Comparison of ENCODE assay signal across 1 cellular context in the genomic region with DNA sequence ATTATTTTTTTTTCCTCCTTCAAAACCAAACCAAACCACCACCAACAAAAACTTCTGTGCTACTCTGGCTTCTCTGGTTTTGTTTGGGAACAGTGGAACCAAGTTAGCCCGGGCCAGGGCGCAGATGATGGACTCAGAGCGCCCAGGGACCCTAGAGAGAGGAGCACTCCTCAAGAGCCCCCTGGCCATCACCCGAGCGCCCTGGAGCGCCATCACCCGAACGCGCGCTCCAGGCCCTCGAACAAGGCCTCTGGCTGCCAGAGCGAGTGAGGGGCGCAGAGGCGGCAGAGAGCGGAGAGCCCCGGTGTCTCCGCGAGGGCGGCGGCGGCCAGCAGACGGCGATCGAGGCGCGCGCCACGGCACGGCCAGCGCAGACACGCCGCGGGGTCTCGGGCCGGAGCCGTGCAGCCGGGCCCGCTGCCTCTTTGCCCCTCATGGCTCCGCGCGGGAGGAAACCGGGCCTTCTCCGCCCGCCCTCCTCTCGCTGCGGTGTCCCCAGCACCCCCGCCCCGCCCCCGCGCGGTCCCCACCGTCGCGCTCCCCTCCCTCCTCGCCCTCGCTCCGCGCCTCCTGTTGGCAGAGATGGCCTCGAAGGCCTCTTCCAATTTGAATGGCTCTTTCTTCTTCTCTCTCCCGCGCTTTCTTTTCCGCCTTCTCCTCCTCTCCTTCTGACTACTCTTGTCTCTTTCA.
TF ChIP-seq lines count a peak whose summit lies in the region.

No MANE protein-coding gene starts in this region.

TF ChIP-seq in H1, 55 proteins besides CTCF, POLR2A, EP300 and RAD21 (continued from another document):
- TF ChIP-seq RBBP5 (IDR thresholded peaks at IDR 0.05; ENCODE audit: borderline replicate concordance, low read depth, low read length) (no peak), TBP (IDR thresholded peaks at IDR 0.05; ENCODE audit: low read depth, low read length) (no peak), YY1 (IDR thresholded peaks at IDR 0.05; ENCODE audit: low read depth, low read length) (peak; percentile 45; the same call in 1 of the 2 replicates), SAP30 (IDR thresholded peaks at IDR 0.05; ENCODE audit: insufficient read depth, insufficient replicate concordance, low read length) (no peak), CHD2 (IDR thresholded peaks at IDR 0.05; ENCODE audit: low read length) (no peak), KDM5A (IDR thresholded peaks at IDR 0.05; ENCODE audit: low read length) (no peak), KDM4A (IDR thresholded peaks at IDR 0.05; ENCODE audit: low read depth, low read length, severe bottlenecking) (peak; percentile 52), CEBPB (IDR thresholded peaks at IDR 0.05; ENCODE audit: low read depth, low read length) (no peak), TAF1 (IDR thresholded peaks at IDR 0.05; ENCODE audit: low read depth, low read length) (no peak), SIX5 (IDR thresholded peaks at IDR 0.05; ENCODE audit: low read depth, low read length) (no peak), GABPA (IDR thresholded peaks at IDR 0.05; ENCODE audit: borderline replicate concordance, insufficient read depth, low read length) (no peak)
- TF ChIP-seq, protein P1, sequence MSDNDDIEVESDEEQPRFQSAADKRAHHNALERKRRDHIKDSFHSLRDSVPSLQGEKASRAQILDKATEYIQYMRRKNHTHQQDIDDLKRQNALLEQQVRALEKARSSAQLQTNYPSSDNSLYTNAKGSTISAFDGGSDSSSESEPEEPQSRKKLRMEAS (IDR thresholded peaks at IDR 0.05) = peak; percentile 85; the same call in 1 of the 2 replicates
- TF ChIP-seq, protein P2, sequence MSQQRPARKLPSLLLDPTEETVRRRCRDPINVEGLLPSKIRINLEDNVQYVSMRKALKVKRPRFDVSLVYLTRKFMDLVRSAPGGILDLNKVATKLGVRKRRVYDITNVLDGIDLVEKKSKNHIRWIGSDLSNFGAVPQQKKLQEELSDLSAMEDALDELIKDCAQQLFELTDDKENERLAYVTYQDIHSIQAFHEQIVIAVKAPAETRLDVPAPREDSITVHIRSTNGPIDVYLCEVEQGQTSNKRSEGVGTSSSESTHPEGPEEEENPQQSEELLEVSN (IDR thresholded peaks at IDR 0.05) = peak; percentile 98
- TF ChIP-seq, protein P3, sequence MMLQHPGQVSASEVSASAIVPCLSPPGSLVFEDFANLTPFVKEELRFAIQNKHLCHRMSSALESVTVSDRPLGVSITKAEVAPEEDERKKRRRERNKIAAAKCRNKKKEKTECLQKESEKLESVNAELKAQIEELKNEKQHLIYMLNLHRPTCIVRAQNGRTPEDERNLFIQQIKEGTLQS (IDR thresholded peaks at IDR 0.05; ENCODE audit: insufficient read depth, low read depth, low read length) = no peak
